Comparison of ENCODE assay signal across 8 cellular contexts in genomic region chr3:89558711-89559110, GRCh38.
"Had no signal": no experiment of that assay in that cellular context is flagged by ENCODE, and none has a peak within 500 bp of the region (broad histone marks: within the 10 kb centered on the region; RNA-seq: fewer than 3 reads in every experiment).

No MANE protein-coding gene starts in this region.

- H3K9ac ChIP-seq: KMS-11 had no signal

- H3K27ac ChIP-seq: KMS-11 had no signal

- H3K4me3 ChIP-seq: GM23338 had no signal

- H3K4me2 ChIP-seq: GM23338, KMS-11 had no signal

- ATAC-seq: GM23338 had no signal

- FAIRE-seq: H1, H54, HTR-8/SVneo had no signal

- H2AFZ ChIP-seq: GM23338 had no signal

- DNase-seq: H9, HCEC 1CT, KBM-7 had no signal
